29 cellular contexts compared by ENCODE assay signal in the genomic region with DNA sequence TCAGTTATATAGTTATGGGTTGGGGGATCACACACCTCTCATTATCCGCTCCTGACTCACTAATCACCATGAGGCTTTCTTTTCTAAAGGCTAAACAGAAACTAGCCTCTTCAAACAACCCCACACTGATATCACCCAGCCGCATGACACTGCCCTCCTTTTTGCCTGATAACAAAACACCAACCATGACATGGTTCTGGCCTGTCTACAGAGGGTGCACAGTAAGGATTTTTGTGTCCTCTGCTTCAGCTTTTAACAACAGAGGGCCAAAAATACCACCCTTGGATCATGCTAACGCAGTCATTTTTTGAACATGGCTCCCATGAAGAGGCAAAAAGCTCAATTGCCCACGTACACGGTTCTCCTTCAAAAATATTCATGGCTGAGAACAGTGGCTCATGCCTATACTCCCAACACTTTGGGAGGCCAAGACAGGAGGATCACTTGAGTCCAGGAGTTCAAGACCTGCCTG. TPM values are rescaled to one million over a fixed set of nuclear protein-coding genes. Genes with fewer than 3 reads are reported as not detected.
DNase-seq lines count a peak whose midpoint lies in the region; ATAC-seq, FAIRE-seq and TF ChIP-seq lines count a peak whose summit lies in the region.
"Had no signal": no experiment of that assay in that cellular context is flagged by ENCODE, and none has a peak within 500 bp of the region (broad histone marks: within the 10 kb centered on the region; RNA-seq: fewer than 3 reads in every experiment).

No MANE protein-coding gene starts in this region.

- H3K9me3 ChIP-seq in kidney (ENCODE audit: control insufficient read depth in 1 of 2, low read length in 2 of 2) (no peaks in the 10 kb centered on the region), thyroid gland (no peaks in the 10 kb centered on the region), GM23248 (ENCODE audit: low read depth) (no peaks in the 10 kb centered on the region)
- H3K9me3 ChIP-seq: ascending aorta, upper lobe of right lung had no signal

- ATAC-seq in WTC11, result no peak
- ATAC-seq: esophagus mucosa; stimulated activated naive CD8-positive, alpha-beta T cell treated with anti-CD3 and anti-CD28 coated beads, Interleukin-15, amount 100 ng/mL, for 72 hours; upper lobe of right lung had no signal

- peak overlapping the region in 1 of 2 donors; percentile 36 for H3K4me3 ChIP-seq in kidney (ENCODE audit: low read length in 2 of 2)
- H3K4me3 ChIP-seq in thyroid gland (replicated peaks in 1 of 3), result no peak overlapping the region
- no peak overlapping the region for H3K4me3 ChIP-seq in GM23248
- H3K4me3 ChIP-seq: ascending aorta, skin epidermis, upper lobe of right lung had no signal

- peaks cover 10% of the 10 kb centered on the region for H3K27me3 Mint-ChIP-seq in WTC11 (ENCODE audit: low read depth)

- TF ChIP-seq CTCF in WTC11 (IDR thresholded peaks at IDR 0.05) (no peak), kidney (IDR thresholded peaks at IDR 0.05; ENCODE audit: borderline replicate concordance, extremely low read depth, insufficient read depth) (no peak), thyroid gland (IDR thresholded peaks at IDR 0.05) (no peak)

- POLR2A ChIA-PET in WTC11 (lab: Charles Lee), result interaction anchor here (0.5 kb wide), 1 partner anchor 18 kb away, joined by 3 read pairs; no protein-coding TSS in a partner anchor

- no peak overlapping the region for H2AFZ ChIP-seq in GM23248

- peaks cover 32% of the 10 kb centered on the region for H3K36me3 Mint-ChIP-seq in WTC11

- in situ Hi-C loops in GM23248 (cut with MboI), result no loop called here

- no peak for FAIRE-seq in kidney (lab: Jason Lieb, UNC)
- FAIRE-seq: GM12892, GM19239 had no signal

- no peak overlapping the region for H3K4me2 ChIP-seq in GM23248 (ENCODE audit: unreplicated experiment)

- H3K27me3 ChIP-seq in thyroid gland (no peaks in the 10 kb centered on the region), GM23248 (replicated peaks; ENCODE audit: insufficient read depth) (no peaks in the 10 kb centered on the region)
- H3K27me3 ChIP-seq: ascending aorta, upper lobe of right lung had no signal

- peaks cover 26% of the 10 kb centered on the region for H3K9me3 Mint-ChIP-seq in WTC11
- H3K9me3 Mint-ChIP-seq: activated naive CD4-positive, alpha-beta T cell treated with anti-CD3 and anti-CD28 coated beads for 36 hours; neural crest cell; stimulated activated naive CD8-positive, alpha-beta T cell treated with anti-CD3 and anti-CD28 coated beads, Interleukin-15, amount 100 ng/mL, for 72 hours had no signal

- DNase-seq in DMS53 (lab: John Stamatoyannopoulos, UW) (peak; percentile 57), DMS53 treated with DMSO at 0.1 percent for 48 hours (lab: John Stamatoyannopoulos, UW; ENCODE audit: unreplicated experiment) (no peak), WTC11 (ENCODE audit: low spot score) (no peak), kidney (no peak), thyroid gland (no peak), NCI-H1417 treated with DMSO at 0.1 percent for 48 hours (lab: John Stamatoyannopoulos, UW) (no peak), GM23248 (no peak)
- DNase-seq in activated naive CD4-positive, alpha-beta T cell treated with Interleukin-2 at 50 U/mL for 16 hours, result no peak
- DNase-seq: activated CD4-positive, alpha-beta T cell treated with anti-CD3 and anti-CD28 coated beads, Interleukin-2, amount 50 U/mL, for 48 hours; activated naive CD4-positive, alpha-beta T cell treated with anti-CD3 and anti-CD28 coated beads for 36 hours; AML-193; DMS79 treated with DMSO at 0.1 percent for 48 hours; effector CD4-positive, alpha-beta T cell; GOT3; KBM-7; MV-4-11; NCI-H1930; SHP77; stimulated activated CD4-positive, alpha-beta T cell treated with anti-CD3 and anti-CD28 coated beads, Interleukin-2, amount 100 ng/mL, for 48 hours; stimulated activated naive CD8-positive, alpha-beta T cell treated with anti-CD3 and anti-CD28 coated beads, Interleukin-15, amount 100 ng/mL, for 72 hours; upper lobe of right lung; WERI-Rb-1 had no signal

- TF ChIP-seq POLR2A in thyroid gland (IDR thresholded peaks at IDR 0.05), result no peak

- intact Hi-C loops in kidney (cut with DNase I), result no loop called here
- intact Hi-C loops in thyroid gland (cut with DNase I), result no loop called here

- peaks cover 20% of the 10 kb centered on the region for H3K4me1 Mint-ChIP-seq in WTC11

- CTCF ChIA-PET in WTC11 (lab: Charles Lee), result interaction anchor here (5.1 kb wide), 1 partner anchor 20 kb away, joined by 17 read pairs; no protein-coding TSS in a partner anchor

- H3K36me3 ChIP-seq in kidney (ENCODE audit: control insufficient read depth in 1 of 2, insufficient read depth in 2 of 2, low read length in 2 of 2), result peaks cover 0 to 4% of the 10 kb centered on the region in 2 donors
- no peaks in the 10 kb centered on the region for H3K36me3 ChIP-seq in thyroid gland
- H3K36me3 ChIP-seq in GM23248 (ENCODE audit: low read depth), result no peaks in the 10 kb centered on the region
- H3K36me3 ChIP-seq: ascending aorta, upper lobe of right lung, WERI-Rb-1 had no signal

- no peaks in the 10 kb centered on the region for H4K20me1 ChIP-seq in GM23248 (ENCODE audit: insufficient read depth)

- H3K4me1 ChIP-seq in kidney (ENCODE audit: control insufficient read depth in 1 of 2, insufficient read depth in 1 of 2, low read depth in 1 of 2, low read length in 2 of 2), result peaks cover 7 to 29% of the 10 kb centered on the region in 2 donors
- peaks cover 34 to 40% of the 10 kb centered on the region in 2 donors for H3K4me1 ChIP-seq in thyroid gland
- H3K4me1 ChIP-seq in GM23248 (ENCODE audit: insufficient read depth), result peaks cover 8% of the 10 kb centered on the region

- H3F3A ChIP-seq in GM23248 (ENCODE audit: insufficient read depth), result peaks cover 4% of the 10 kb centered on the region; the same call in 1 of the 2 replicates

- H3K9me2 ChIP-seq in GM23248 (ENCODE audit: insufficient read depth), result no peaks in the 10 kb centered on the region

- 73 to 75% methylated on average over 5 of the region's 5 CpGs for WGBS in thyroid gland, 2 donors
- WGBS in GM23248 (ENCODE audit: low coverage in 1 of 2, low lambda C conversion rate in 2 of 2, missing lambda C conversion rate in 2 of 2), 2 experiments, result 84 to 89% methylated on average over 5 of the region's 5 CpGs

- no peak overlapping the region for H3K9ac ChIP-seq in kidney (ENCODE audit: low read length in 2 of 2)
- no peak overlapping the region for H3K9ac ChIP-seq in GM23248

- H3K27ac Mint-ChIP-seq in WTC11, result peak overlapping the region; percentile 60; the same call in 1 of the 2 replicates
- H3K27ac Mint-ChIP-seq: activated naive CD4-positive, alpha-beta T cell treated with anti-CD3 and anti-CD28 coated beads for 36 hours; stimulated activated naive CD8-positive, alpha-beta T cell treated with anti-CD3 and anti-CD28 coated beads, Interleukin-15, amount 100 ng/mL, for 72 hours had no signal

- H3K27ac ChIP-seq in kidney (ENCODE audit: low read depth in 2 of 2, low read length in 2 of 2), result peak overlapping the region; percentile 32 to 67
- peak overlapping the region in 2 of 3 donors; percentile 35 to 65 for H3K27ac ChIP-seq in thyroid gland
- H3K27ac ChIP-seq in GM23248, result no peak overlapping the region
- H3K27ac ChIP-seq: 22Rv1, skin epidermis, upper lobe of right lung, WERI-Rb-1 had no signal

- no peak overlapping the region for H3K4me3 Mint-ChIP-seq in WTC11
- H3K4me3 Mint-ChIP-seq: activated naive CD4-positive, alpha-beta T cell treated with anti-CD3 and anti-CD28 coated beads for 36 hours; neural crest cell; stimulated activated naive CD8-positive, alpha-beta T cell treated with anti-CD3 and anti-CD28 coated beads, Interleukin-15, amount 100 ng/mL, for 72 hours had no signal

- peaks cover 8% of the 10 kb centered on the region; the same call in 1 of the 2 replicates for H3K79me2 ChIP-seq in GM23248 (ENCODE audit: insufficient read depth)

RNA-seq across cellular contexts. Expression of gene CMBL, which starts 4.0 kb away (rescaled TPM):
- 26.7 to 34.0 TPM (median 27.7 TPM) in 3 replicates for total RNA-seq in WTC11 (2021)
- 36.6 TPM for total RNA-seq in kidney
- 243 TPM for polyA plus RNA-seq in kidney (ENCODE audit: insufficient read depth, low read depth, low replicate concordance)
- total RNA-seq in thyroid gland, result 10 to 100 TPM; 10.3 to 32.0 (median 23.4) TPM
- 4.0 and 4.2 TPM in 2 replicates for total RNA-seq in GM23248 (2014; rRNA removed; shearing (Covaris generic))
- 14.6 and 16.0 TPM in 2 replicates for polyA plus RNA-seq in GM23248 (2016; fragmentation: Nextera tagmentation; extraction: Ambion mirVana)

RNA-seq across cellular contexts. Expression of gene MARCHF6, which starts 49.8 kb away (rescaled TPM):
- total RNA-seq in WTC11 (2021) (117 to 122 TPM (median 121 TPM) in 3 replicates), kidney (177 TPM), thyroid gland (100 to 1,000 TPM; 105 to 296 (median 213) TPM)
- polyA plus RNA-seq in kidney (ENCODE audit: insufficient read depth, low read depth, low replicate concordance) (70.4 TPM), GM23248 (2016; fragmentation: Nextera tagmentation; extraction: Ambion mirVana) (97.5 and 105 TPM in 2 replicates)
- 44.9 and 56.4 TPM in 2 replicates for total RNA-seq in GM23248 (2014; rRNA removed; shearing (Covaris generic))

RNA-seq across cellular contexts. Expression of gene CCT5, which starts 53.7 kb away (rescaled TPM):
- total RNA-seq in WTC11 (2021) (481 to 548 TPM (median 496 TPM) in 3 replicates), kidney (136 TPM), thyroid gland (100 to 1,000 TPM; 104 to 201 (median 163) TPM)
- polyA plus RNA-seq in kidney (ENCODE audit: insufficient read depth, low read depth, low replicate concordance) (130 TPM), GM23248 (2016; fragmentation: Nextera tagmentation; extraction: Ambion mirVana) (257 and 264 TPM in 2 replicates)
- 301 and 392 TPM in 2 replicates for total RNA-seq in GM23248 (2014; rRNA removed; shearing (Covaris generic))

RNA-seq across cellular contexts. Expression of gene ATPSCKMT, which starts 54.0 kb away (rescaled TPM):
- 10.3 to 15.7 TPM (median 11.8 TPM) in 3 replicates for total RNA-seq in WTC11 (2021)
- 27.8 TPM for total RNA-seq in kidney
- polyA plus RNA-seq in kidney (ENCODE audit: insufficient read depth, low read depth, low replicate concordance), result 12.1 TPM
- 10 to 100 TPM; 41.0 to 54.1 (median 49.6) TPM for total RNA-seq in thyroid gland
- 15.3 and 16.8 TPM in 2 replicates for total RNA-seq in GM23248 (2014; rRNA removed; shearing (Covaris generic))
- polyA plus RNA-seq in GM23248 (2016; fragmentation: Nextera tagmentation; extraction: Ambion mirVana), result 12.8 and 13.9 TPM in 2 replicates
